8 cellular contexts compared by ENCODE assay signal in genomic region chr6:110813813-110814487, GRCh38. TPM values are rescaled to one million over a fixed set of nuclear protein-coding genes. Genes with fewer than 3 reads are reported as not detected.
DNase-seq lines count a peak whose midpoint lies in the region; ATAC-seq and TF ChIP-seq lines count a peak whose summit lies in the region.

No MANE protein-coding gene starts in this region.

- TF ChIP-seq CTCF in SK-N-SH (IDR thresholded peaks at IDR 0.05): no peak

- POLR2A ChIA-PET in SK-N-SH (lab: Yijun Ruan, JAX): interaction anchor here (3.8 kb wide), 1 partner anchor 61 kb away, joined by 91 read pairs; the partner anchor contains the start of gene AMD1
- POLR2A ChIA-PET in activated naive CD8-positive, alpha-beta T cell treated with anti-CD3 and anti-CD28 coated beads, Interleukin-2, amount 10 ng/mL, durations not matched to agents 7 days and 5 days (lab: Charles Lee): interaction anchor here (0.8 to 9.4 kb wide), 8 partner anchors 14 to 145 kb away, joined by 5 to 462 read pairs (median 16); partner anchors contain the start of genes AMD1 and GTF3C6

- peak overlapping the region; percentile 98 for H3K4me3 Mint-ChIP-seq in activated naive CD8-positive, alpha-beta T cell treated with anti-CD3 and anti-CD28 coated beads, Interleukin-2, amount 10 ng/mL, durations not matched to agents 7 days and 5 days
- H3K4me3 Mint-ChIP-seq in stimulated activated memory B cell treated with anti-CD40 and anti-IgM and Interleukin-4, amounts not matched to agents 10 μg/mL and 1 μg/mL and 100 μg/mL, for 72 hours: peak overlapping the region; percentile 89

- H3K4me2 ChIP-seq in SK-N-SH (peak overlapping the region; percentile 88), Karpas-422 (ENCODE audit: low read depth, low read length, poor library complexity, severe bottlenecking) (peak overlapping the region; percentile 71)

- no peaks in the 10 kb centered on the region for H3K27me3 Mint-ChIP-seq in activated naive CD8-positive, alpha-beta T cell treated with anti-CD3 and anti-CD28 coated beads, Interleukin-2, amount 10 ng/mL, durations not matched to agents 7 days and 5 days
- H3K27me3 Mint-ChIP-seq in stimulated activated memory B cell treated with anti-CD40 and anti-IgM and Interleukin-4, amounts not matched to agents 10 μg/mL and 1 μg/mL and 100 μg/mL, for 72 hours: no peaks in the 10 kb centered on the region

- H3K36me3 Mint-ChIP-seq in activated naive CD8-positive, alpha-beta T cell treated with anti-CD3 and anti-CD28 coated beads, Interleukin-2, amount 10 ng/mL, durations not matched to agents 7 days and 5 days: peaks cover 13% of the 10 kb centered on the region
- H3K36me3 Mint-ChIP-seq in stimulated activated memory B cell treated with anti-CD40 and anti-IgM and Interleukin-4, amounts not matched to agents 10 μg/mL and 1 μg/mL and 100 μg/mL, for 72 hours: no peaks in the 10 kb centered on the region

- H4K20me1 ChIP-seq in SK-N-SH (ENCODE audit: insufficient read depth) (peaks cover 22% of the 10 kb centered on the region; the same call in 1 of the 2 replicates), Karpas-422 (ENCODE audit: insufficient read depth, low read depth, low read length) (peaks cover 22% of the 10 kb centered on the region; the same call in 1 of the 2 replicates)

- TF ChIP-seq RAD21 in SK-N-SH (IDR thresholded peaks at IDR 0.05; ENCODE audit: low read length): no peak

- H2AFZ ChIP-seq in SK-N-SH (ENCODE audit: low read depth): peak overlapping the region; percentile 86; the same call in 1 of the 2 replicates
- H2AFZ ChIP-seq in Karpas-422 (ENCODE audit: low read length): no peak overlapping the region; the same call in 1 of the 2 replicates

- H3K27ac Mint-ChIP-seq in activated naive CD8-positive, alpha-beta T cell treated with anti-CD3 and anti-CD28 coated beads, Interleukin-2, amount 10 ng/mL, durations not matched to agents 7 days and 5 days: peak overlapping the region; percentile 92
- peak overlapping the region; percentile 95 for H3K27ac Mint-ChIP-seq in stimulated activated memory B cell treated with anti-CD40 and anti-IgM and Interleukin-4, amounts not matched to agents 10 μg/mL and 1 μg/mL and 100 μg/mL, for 72 hours

- H3K9ac ChIP-seq in SK-N-SH (peak overlapping the region; percentile 85), Karpas-422 (ENCODE audit: low read length) (peak overlapping the region; percentile 84)

- peak; percentile 45 for DNase-seq in SK-N-SH
- DNase-seq in Karpas-422: no peak
- DNase-seq in activated naive CD8-positive, alpha-beta T cell treated with anti-CD3 and anti-CD28 coated beads, Interleukin-2, amount 10 ng/mL, durations not matched to agents 7 days and 5 days: no peak
- peak; percentile 8 for DNase-seq in iPS-NIHi11 (ENCODE audit: low spot score)
- DNase-seq in NCI-H1048 (lab: John Stamatoyannopoulos, UW): no peak

- TF ChIP-seq EP300 in SK-N-SH (IDR thresholded peaks at IDR 0.05; ENCODE audit: borderline replicate concordance in 1 of 2, low read depth in 1 of 2, low read length in 1 of 2): no peak

- no peaks in the 10 kb centered on the region for H3K36me3 ChIP-seq in SK-N-SH (replicated peaks in 1 of 2; ENCODE audit: control insufficient read depth in 1 of 2, insufficient read depth in 2 of 2, low read length in 1 of 2)
- no peaks in the 10 kb centered on the region for H3K36me3 ChIP-seq in Karpas-422 (ENCODE audit: insufficient read depth, low read length)

- no peaks in the 10 kb centered on the region for H3K27me3 ChIP-seq in SK-N-SH (ENCODE audit: insufficient read depth)
- no peaks in the 10 kb centered on the region for H3K27me3 ChIP-seq in Karpas-422 (ENCODE audit: low read length)

- ATAC-seq in SK-N-SH treated with all-trans-retinoic acid at 6 μM for 48 hours (no peak; the same call in 2 of the 3 replicates), HG03159 (IDR thresholded peaks at IDR 0.05; ENCODE audit: unreplicated experiment) (no peak)
- ATAC-seq in activated naive CD8-positive, alpha-beta T cell treated with anti-CD3 and anti-CD28 coated beads, Interleukin-2, amount 10 ng/mL, durations not matched to agents 7 days and 5 days (ENCODE audit: low read depth): no peak
- no peak for ATAC-seq in stimulated activated memory B cell treated with anti-CD40 and anti-IgM and Interleukin-4, amounts not matched to agents 10 μg/mL and 1 μg/mL and 100 μg/mL, for 72 hours

- H3K9me3 ChIP-seq in SK-N-SH: no peaks in the 10 kb centered on the region
- no peaks in the 10 kb centered on the region for H3K9me3 ChIP-seq in Karpas-422 (ENCODE audit: low read length)

- peaks cover 27% of the 10 kb centered on the region for H3K4me1 Mint-ChIP-seq in activated naive CD8-positive, alpha-beta T cell treated with anti-CD3 and anti-CD28 coated beads, Interleukin-2, amount 10 ng/mL, durations not matched to agents 7 days and 5 days
- peaks cover 45% of the 10 kb centered on the region for H3K4me1 Mint-ChIP-seq in stimulated activated memory B cell treated with anti-CD40 and anti-IgM and Interleukin-4, amounts not matched to agents 10 μg/mL and 1 μg/mL and 100 μg/mL, for 72 hours

- peak overlapping the region; percentile 79 to 95 for H3K4me3 ChIP-seq in SK-N-SH (ENCODE audit: low read depth in 2 of 2, low read length in 1 of 2)
- H3K4me3 ChIP-seq in Karpas-422 (ENCODE audit: low read length): peak overlapping the region; percentile 86

- 10% methylated on average over 19 of the region's 20 CpGs for WGBS in SK-N-SH (ENCODE audit: low lambda C conversion rate)

- H3K9me2 ChIP-seq in SK-N-SH (no peaks in the 10 kb centered on the region), Karpas-422 (replicated peaks; ENCODE audit: insufficient read depth, low read length) (no peaks in the 10 kb centered on the region)

- H3K27ac ChIP-seq in SK-N-SH (ENCODE audit: low read depth in 2 of 2, low read length in 1 of 2): peak overlapping the region; percentile 11 to 97; a peak in 3 of 4 replicates
- no peak overlapping the region for H3K27ac ChIP-seq in Karpas-422 (ENCODE audit: low read length)

- H3K4me1 ChIP-seq in SK-N-SH (ENCODE audit: control insufficient read depth in 1 of 2, insufficient read depth in 2 of 2, low read depth in 1 of 2, low read length in 1 of 2) (peaks cover 0 to 6% of the 10 kb centered on the region in 2 experiments; a peak in 3 of 4 replicates), Karpas-422 (ENCODE audit: low read length) (peaks cover 39% of the 10 kb centered on the region)

- H3K79me2 ChIP-seq in SK-N-SH (ENCODE audit: insufficient read depth): peaks cover 61% of the 10 kb centered on the region
- peaks cover 7% of the 10 kb centered on the region; the same call in 1 of the 2 replicates for H3K79me2 ChIP-seq in Karpas-422 (ENCODE audit: low read length)

- no peaks in the 10 kb centered on the region for H3F3A ChIP-seq in SK-N-SH (replicated peaks; ENCODE audit: insufficient read depth)

- H3K9me3 Mint-ChIP-seq in activated naive CD8-positive, alpha-beta T cell treated with anti-CD3 and anti-CD28 coated beads, Interleukin-2, amount 10 ng/mL, durations not matched to agents 7 days and 5 days: peaks cover 1% of the 10 kb centered on the region
- H3K9me3 Mint-ChIP-seq in stimulated activated memory B cell treated with anti-CD40 and anti-IgM and Interleukin-4, amounts not matched to agents 10 μg/mL and 1 μg/mL and 100 μg/mL, for 72 hours: peaks cover 2% of the 10 kb centered on the region

- CTCF ChIA-PET in SK-N-SH (lab: Yijun Ruan, JAX): interaction anchor here (1.0 to 2.4 kb wide), 3 partner anchors 12 to 131 kb away, joined by 3 to 8 read pairs (median 4); no protein-coding TSS in a partner anchor

TF ChIP-seq in SK-N-SH, 30 proteins besides CTCF, POLR2A, EP300 and RAD21 (continues in another document):
- no peak for TF ChIP-seq RXRA (IDR thresholded peaks at IDR 0.05; ENCODE audit: borderline replicate concordance, low read depth)

TF ChIP-seq in SK-N-SH treated with all-trans-retinoic acid at 6 μM for 48 hours, 23 proteins besides CTCF, POLR2A, EP300 and RAD21 (continues in another document):
- TF ChIP-seq PPARA (CRISPR knock-in tag; IDR thresholded peaks at IDR 0.05; ENCODE audit: borderline replicate concordance) (no peak), ZNF8 (CRISPR knock-in tag; IDR thresholded peaks at IDR 0.05) (no peak), PATZ1 (CRISPR knock-in tag; IDR thresholded peaks at IDR 0.05; ENCODE audit: borderline replicate concordance) (no peak), ZFP30 (CRISPR knock-in tag; IDR thresholded peaks at IDR 0.05) (no peak), ISL1 (CRISPR knock-in tag; IDR thresholded peaks at IDR 0.05) (no peak), ESRRG (CRISPR knock-in tag; IDR thresholded peaks at IDR 0.05) (no peak), CSRNP3 (CRISPR knock-in tag; IDR thresholded peaks at IDR 0.05) (no peak)

RNA-seq across cellular contexts. Expression of gene CDK19, which starts 1.3 kb away (rescaled TPM):
- 6.5 and 9.1 TPM in 2 replicates for polyA plus RNA-seq in SK-N-SH (2012; rRNA removed)
- polyA plus RNA-seq in SK-N-SH (2012; cell fraction: cytosol; rRNA removed): 9.2 and 10.0 TPM in 2 replicates
- polyA plus RNA-seq in SK-N-SH (2012; cell fraction: nucleus; rRNA removed): 4.2 and 8.2 TPM in 2 replicates
- 5.7 and 18.1 TPM in 2 replicates for total RNA-seq in Karpas-422 (2014; rRNA removed; shearing (Covaris generic); ENCODE audit: low replicate concordance)
- total RNA-seq in activated naive CD8-positive, alpha-beta T cell treated with anti-CD3 and anti-CD28 coated beads, Interleukin-2, amount 10 ng/mL, durations not matched to agents 7 days and 5 days: 10 to 100 TPM; 25.3 to 30.0 TPM

Comparison
In these comparisons a context has a peak if more than half of its experiments do, and no peak if none do; other contexts are left out.
1. DNase-seq: peak in SK-N-SH (single experiment) and iPS-NIHi11 (single experiment); none in Karpas-422 (single experiment), activated naive CD8-positive, alpha-beta T cell treated with anti-CD3 and anti-CD28 coated beads, Interleukin-2, amount 10 ng/mL, durations not matched to agents 7 days and 5 days (single experiment) and NCI-H1048 (single experiment).